In the genomic region with DNA sequence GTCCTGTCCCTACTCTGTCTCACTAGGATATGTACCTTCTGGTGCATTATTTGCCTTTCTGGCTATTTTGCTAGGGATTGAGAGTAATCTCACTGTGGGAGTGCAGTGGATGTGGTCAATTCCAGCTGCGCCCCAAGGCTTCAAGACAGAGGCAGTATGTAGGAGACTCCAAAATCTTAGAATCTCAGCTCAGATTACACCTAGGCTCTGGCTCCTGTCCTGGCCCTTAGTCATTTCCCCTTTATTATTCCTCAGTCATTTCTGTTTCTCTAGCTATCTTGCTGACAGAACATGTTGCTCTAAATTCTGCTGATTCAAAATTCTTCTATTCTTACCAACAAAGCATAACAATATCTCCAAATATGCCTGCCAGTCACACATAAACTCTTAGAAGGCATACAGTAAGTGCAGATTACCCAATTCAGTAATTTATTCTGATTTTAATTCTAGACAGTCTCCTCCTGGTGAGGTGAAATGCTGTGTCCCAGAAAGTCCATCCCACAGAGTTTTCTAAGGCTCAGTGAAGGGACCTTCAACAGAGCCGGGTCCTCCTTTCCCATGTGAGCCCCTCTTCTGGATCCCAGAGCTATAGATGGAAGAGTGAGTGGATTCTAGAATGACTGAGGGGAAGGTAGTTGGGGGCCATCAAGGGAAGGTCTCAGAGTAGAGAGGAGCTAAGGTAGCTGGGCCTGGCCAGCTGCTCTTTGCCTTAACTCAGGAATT, we compare ENCODE assay signal across 23 cellular contexts. TPM values are rescaled to one million over a fixed set of nuclear protein-coding genes. Genes with fewer than 3 reads are reported as not detected.
"Had no signal": no experiment of that assay in that cellular context is flagged by ENCODE, and none has a peak within 500 bp of the region (broad histone marks: within the 10 kb centered on the region; RNA-seq: fewer than 3 reads in every experiment).

No MANE protein-coding gene starts in this region.

- H3K27ac ChIP-seq: adrenal gland, body of pancreas, right atrium auricular region, skin epidermis, tibial nerve had no signal

- H3K36me3 Mint-ChIP-seq: activated naive CD4-positive, alpha-beta T cell treated with anti-CD3 and anti-CD28 coated beads, Interleukin-2, amount 10 ng/mL, durations not matched to agents 7 days and 5 days had no signal

- H3K27me3 Mint-ChIP-seq: dendritic cell treated with granulocyte-macrophage colony-stimulating factor and Interleukin-4, amounts not matched to agents 40 ng/mL and 50 ng/mL, for 4 days; progenitor cell of endocrine pancreas had no signal

- H3K27me3 ChIP-seq: adrenal gland, body of pancreas, right atrium auricular region had no signal

- H3K27ac Mint-ChIP-seq: activated naive CD4-positive, alpha-beta T cell treated with anti-CD3 and anti-CD28 coated beads, Interleukin-2, amount 10 ng/mL, durations not matched to agents 7 days and 5 days; activated T-helper 17 cell treated with anti-CD3 and anti-CD28 coated beads, Interleukin-2, amount 50 U/mL, for 72 hours; dendritic cell treated with granulocyte-macrophage colony-stimulating factor and Interleukin-4, amounts not matched to agents 40 ng/mL and 50 ng/mL, for 4 days; effector memory CD8-positive, alpha-beta T cell; natural killer cell treated with Interleukin-12 subunit alpha and Interleukin-12 subunit beta and Interleukin-15 and Interleukin-18, amount 100 ng/mL, for 72 hours; progenitor cell of endocrine pancreas had no signal

- ATAC-seq: activated T-helper 17 cell treated with anti-CD3 and anti-CD28 coated beads, Interleukin-2, amount 50 U/mL, for 72 hours; body of pancreas; effector memory CD8-positive, alpha-beta T cell; natural killer cell treated with Interleukin-12 subunit alpha and Interleukin-12 subunit beta and Interleukin-15 and Interleukin-18, amount 100 ng/mL, for 72 hours; SK-N-SH treated with all-trans-retinoic acid at 6 μM for 48 hours had no signal

- DNase-seq: activated CD4-positive, CD25-positive, alpha-beta regulatory T cell treated with anti-CD3 and anti-CD28 coated beads, Interleukin-2, amount 50 U/mL, for 72 hours; activated naive CD4-positive, alpha-beta T cell treated with anti-CD3 and anti-CD28 coated beads, Interleukin-2, amount 10 ng/mL, durations not matched to agents 7 days and 5 days; activated T-cell treated with anti-CD3 and anti-CD28 coated beads for 4 hours; adrenal gland; body of pancreas; effector memory CD8-positive, alpha-beta T cell; head of caudate nucleus; stimulated activated CD4-positive, alpha-beta T cell treated with anti-CD3 and anti-CD28 coated beads, Interleukin-15, amount 100 ng/mL, for 24 hours; stimulated activated CD4-positive, alpha-beta T cell treated with anti-CD3 and anti-CD28 coated beads, Interleukin-4, amount 100 ng/mL, for 1 hour; stimulated activated naive CD4-positive, alpha-beta T cell; substantia nigra; T-helper 1 cell; T1000 had no signal

- H3K4me3 Mint-ChIP-seq: activated naive CD4-positive, alpha-beta T cell treated with anti-CD3 and anti-CD28 coated beads, Interleukin-2, amount 10 ng/mL, durations not matched to agents 7 days and 5 days; activated T-helper 17 cell treated with anti-CD3 and anti-CD28 coated beads, Interleukin-2, amount 50 U/mL, for 72 hours; dendritic cell treated with granulocyte-macrophage colony-stimulating factor and Interleukin-4, amounts not matched to agents 40 ng/mL and 50 ng/mL, for 4 days; effector memory CD8-positive, alpha-beta T cell; natural killer cell treated with Interleukin-12 subunit alpha and Interleukin-12 subunit beta and Interleukin-15 and Interleukin-18, amount 100 ng/mL, for 72 hours had no signal

- H3K36me3 ChIP-seq: adrenal gland, right atrium auricular region, tibial nerve had no signal

- H3K4me3 ChIP-seq: adrenal gland, body of pancreas, right atrium auricular region, skin epidermis, tibial nerve had no signal

- H3K4me1 Mint-ChIP-seq: activated naive CD4-positive, alpha-beta T cell treated with anti-CD3 and anti-CD28 coated beads, Interleukin-2, amount 10 ng/mL, durations not matched to agents 7 days and 5 days; activated T-helper 17 cell treated with anti-CD3 and anti-CD28 coated beads, Interleukin-2, amount 50 U/mL, for 72 hours had no signal

- H3K4me1 ChIP-seq: adrenal gland, body of pancreas, right atrium auricular region, tibial nerve had no signal

RNA-seq across cellular contexts. Expression of a gene that starts 24.3 kb away (rescaled TPM):
- total RNA-seq: activated T-helper 17 cell treated with anti-CD3 and anti-CD28 coated beads, Interleukin-2, amount 50 U/mL, for 72 hours; fibroblast of villous mesenchyme; mesenteric fat pad; natural killer cell treated with Interleukin-12 subunit alpha and Interleukin-12 subunit beta and Interleukin-15 and Interleukin-18, amount 100 ng/mL, for 72 hours; right atrium auricular region; tibial nerve had no signal
